In the genomic region with DNA sequence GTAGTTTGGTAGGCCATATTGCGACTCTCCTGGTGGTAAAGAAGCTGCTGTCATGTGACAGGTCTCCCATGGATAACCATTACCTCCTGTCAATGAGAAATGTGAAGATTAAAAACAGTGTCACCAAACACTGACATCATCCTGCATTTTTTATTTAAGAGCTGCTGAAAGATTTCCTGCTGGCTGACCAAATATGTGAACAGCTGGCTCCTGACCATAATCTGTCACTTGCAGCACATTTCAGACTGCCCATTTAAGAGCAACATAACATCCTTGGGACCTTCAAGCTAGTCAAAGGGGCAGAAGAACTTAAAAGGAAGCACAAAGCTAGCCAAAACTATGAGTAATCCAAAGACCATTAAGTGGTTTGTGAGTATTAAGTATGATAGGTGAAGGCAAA, we compare ENCODE assay signal across 15 cellular contexts.
A peak's percentile ranks its signal among the peaks of the same experiment; 100 is the strongest.
DNase-seq lines count a peak whose midpoint lies in the region; ATAC-seq, FAIRE-seq and TF ChIP-seq lines count a peak whose summit lies in the region.
"Had no signal": no experiment of that assay in that cellular context is flagged by ENCODE, and none has a peak within 500 bp of the region (broad histone marks: within the 10 kb centered on the region; RNA-seq: fewer than 3 reads in every experiment).

No MANE protein-coding gene starts in this region.

- TF ChIP-seq POLR2A in H54 (IDR thresholded peaks at IDR 0.05; ENCODE audit: low read depth, low read length), result no peak

- ATAC-seq in HG02885 (IDR thresholded peaks at IDR 0.05; ENCODE audit: poor library complexity, unreplicated experiment), result no peak
- ATAC-seq: activated CD4-positive, alpha-beta T cell treated with anti-CD3 and anti-CD28 coated beads for 36 hours; GM23338 had no signal

- peak; percentile 91 for FAIRE-seq in H54 (lab: Jason Lieb, UNC)

- DNase-seq in H54 (ENCODE audit: insufficient read length, low spot score), result peak; percentile 8
- DNase-seq in NCI-H774 (lab: John Stamatoyannopoulos, UW), result peak; percentile 52
- DNase-seq in cerebellar cortex (ENCODE audit: low spot score), result peak; percentile 64
- peak; percentile 25 for DNase-seq in skeletal muscle cell (ENCODE audit: low read depth)
- DNase-seq in SW 1271 (lab: John Stamatoyannopoulos, UW), result no peak
- no peak for DNase-seq in GF-D8 (lab: John Stamatoyannopoulos, UW)
- DNase-seq: activated CD4-positive, alpha-beta T cell treated with anti-CD3 and anti-CD28 coated beads for 36 hours; activated gamma-delta T cell treated with Interleukin-2 at 50 U/mL for 16 hours; anterior cingulate cortex; BE2C; foreskin melanocyte; NCI-H2227 treated with DMSO at 0.1 percent for 48 hours; ovary had no signal

- H3K4me3 ChIP-seq in skeletal muscle cell (ENCODE audit: low read depth, low read length), result no peak overlapping the region
- H3K4me3 ChIP-seq: GM23338, ovary had no signal

Comparison
In these comparisons a context has a peak if more than half of its experiments do, and no peak if none do; other contexts are left out.
1. DNase-seq: peak in H54 (single experiment), NCI-H774 (single experiment), cerebellar cortex (single experiment) and skeletal muscle cell (single experiment); none in SW 1271 (0 of 2) and GF-D8 (single experiment).